2 cellular contexts compared by ENCODE assay signal in genomic region chr17:37759014-37759637, GRCh38.
A peak's percentile ranks its signal among the peaks of the same experiment; 100 is the strongest.
TF ChIP-seq lines count a peak whose summit lies in the region.

No MANE protein-coding gene starts in this region.

TF ChIP-seq in IMR-90, 13 proteins besides CTCF, POLR2A, EP300 and RAD21:
- TF ChIP-seq, protein P1, sequence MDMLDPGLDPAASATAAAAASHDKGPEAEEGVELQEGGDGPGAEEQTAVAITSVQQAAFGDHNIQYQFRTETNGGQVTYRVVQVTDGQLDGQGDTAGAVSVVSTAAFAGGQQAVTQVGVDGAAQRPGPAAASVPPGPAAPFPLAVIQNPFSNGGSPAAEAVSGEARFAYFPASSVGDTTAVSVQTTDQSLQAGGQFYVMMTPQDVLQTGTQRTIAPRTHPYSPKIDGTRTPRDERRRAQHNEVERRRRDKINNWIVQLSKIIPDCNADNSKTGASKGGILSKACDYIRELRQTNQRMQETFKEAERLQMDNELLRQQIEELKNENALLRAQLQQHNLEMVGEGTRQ (IDR thresholded peaks at IDR 0.05; ENCODE audit: low read depth, low read length), result no peak
- no peak for TF ChIP-seq RCOR1 (IDR thresholded peaks at IDR 0.05; ENCODE audit: insufficient replicate concordance, low read length)
- no peak for TF ChIP-seq FOS (IDR thresholded peaks at IDR 0.05; ENCODE audit: low read depth, low read length)
- TF ChIP-seq RFX5 (IDR thresholded peaks at IDR 0.05; ENCODE audit: low read depth, low read length), result no peak
- TF ChIP-seq, protein P2, sequence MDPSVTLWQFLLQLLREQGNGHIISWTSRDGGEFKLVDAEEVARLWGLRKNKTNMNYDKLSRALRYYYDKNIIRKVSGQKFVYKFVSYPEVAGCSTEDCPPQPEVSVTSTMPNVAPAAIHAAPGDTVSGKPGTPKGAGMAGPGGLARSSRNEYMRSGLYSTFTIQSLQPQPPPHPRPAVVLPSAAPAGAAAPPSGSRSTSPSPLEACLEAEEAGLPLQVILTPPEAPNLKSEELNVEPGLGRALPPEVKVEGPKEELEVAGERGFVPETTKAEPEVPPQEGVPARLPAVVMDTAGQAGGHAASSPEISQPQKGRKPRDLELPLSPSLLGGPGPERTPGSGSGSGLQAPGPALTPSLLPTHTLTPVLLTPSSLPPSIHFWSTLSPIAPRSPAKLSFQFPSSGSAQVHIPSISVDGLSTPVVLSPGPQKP (IDR thresholded peaks at IDR 0.05; ENCODE audit: borderline replicate concordance, low read depth, low read length), result no peak
- no peak for TF ChIP-seq MXI1 (IDR thresholded peaks at IDR 0.05; ENCODE audit: borderline replicate concordance, low read depth, low read length)
- TF ChIP-seq CEBPB (IDR thresholded peaks at IDR 0.05; ENCODE audit: low read depth, low read length), result no peak
- no peak for TF ChIP-seq CHD1 (IDR thresholded peaks at IDR 0.05; ENCODE audit: low read depth, low read length)
- no peak for TF ChIP-seq MAZ (IDR thresholded peaks at IDR 0.05; ENCODE audit: borderline replicate concordance, low read depth, low read length)
- no peak for TF ChIP-seq NFE2L2 (IDR thresholded peaks at IDR 0.05; ENCODE audit: low read depth, low read length)
- TF ChIP-seq SMC3 (IDR thresholded peaks at IDR 0.05; ENCODE audit: low read depth, low read length), result no peak
- TF ChIP-seq BHLHE40 (IDR thresholded peaks at IDR 0.05; ENCODE audit: low read depth, low read length), result no peak
- no peak for TF ChIP-seq MAFK (IDR thresholded peaks at IDR 0.05; ENCODE audit: low read depth, low read length)

TF ChIP-seq in liver, 16 proteins besides CTCF, POLR2A, EP300 and RAD21:
- TF ChIP-seq ZBTB33 (IDR thresholded peaks at IDR 0.05), result no peak
- peak; percentile 69 to 76 for TF ChIP-seq RXRA (IDR thresholded peaks at IDR 0.05)
- peak; percentile 55 for TF ChIP-seq YY1 (IDR thresholded peaks at IDR 0.05)
- TF ChIP-seq SP1 (IDR thresholded peaks at IDR 0.05), result peak; percentile 77
- peak; percentile 86 for TF ChIP-seq HNF4G (IDR thresholded peaks at IDR 0.05)
- TF ChIP-seq NR2F2 (IDR thresholded peaks at IDR 0.05), result no peak
- peak; percentile 42 to 57 for TF ChIP-seq JUND (IDR thresholded peaks at IDR 0.05)
- peak; percentile 95 to 97 for TF ChIP-seq HNF4A (conservative IDR thresholded peaks at IDR 0.05)
- TF ChIP-seq, protein P3, sequence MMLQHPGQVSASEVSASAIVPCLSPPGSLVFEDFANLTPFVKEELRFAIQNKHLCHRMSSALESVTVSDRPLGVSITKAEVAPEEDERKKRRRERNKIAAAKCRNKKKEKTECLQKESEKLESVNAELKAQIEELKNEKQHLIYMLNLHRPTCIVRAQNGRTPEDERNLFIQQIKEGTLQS (IDR thresholded peaks at IDR 0.05), result peak; percentile 66
